In the genomic region with DNA sequence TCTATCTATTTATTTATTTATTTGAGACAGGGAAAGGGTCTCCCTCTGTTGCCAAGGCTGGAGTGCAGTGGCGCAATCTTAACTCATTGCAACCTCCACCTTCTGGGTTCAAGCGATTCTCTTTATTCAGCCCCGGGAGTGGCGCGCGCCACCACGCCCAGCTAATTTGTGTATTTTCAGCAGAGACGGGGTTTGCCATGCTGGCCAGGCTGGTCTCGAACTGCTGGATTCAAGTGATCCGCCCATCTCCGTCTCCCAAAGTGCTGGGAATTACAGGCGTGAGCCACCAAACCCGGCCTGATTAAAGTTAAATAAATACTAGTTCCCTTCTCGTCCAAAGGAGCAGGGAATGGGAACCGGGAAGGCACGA, we compare ENCODE assay signal across 8 cellular contexts. TPM values are rescaled to one million over a fixed set of nuclear protein-coding genes. Genes with fewer than 3 reads are reported as not detected.
DNase-seq lines count a peak whose midpoint lies in the region; ATAC-seq and TF ChIP-seq lines count a peak whose summit lies in the region.

No MANE protein-coding gene starts in this region.

- no peak overlapping the region for H2BK15ac ChIP-seq in mesenchymal stem cell (ENCODE audit: low read depth, poor library complexity, severe bottlenecking)

- H3K79me1 ChIP-seq in mesenchymal stem cell (replicated peaks; ENCODE audit: low read length, poor library complexity, severe bottlenecking) = no peaks in the 10 kb centered on the region

- H3K14ac ChIP-seq in mesenchymal stem cell (ENCODE audit: low read length in 2 of 2) = no peak overlapping the region

- DNase-seq in activated naive CD4-positive, alpha-beta T cell treated with anti-CD3 and anti-CD28 coated beads, Interleukin-2, amount 10 ng/mL, durations not matched to agents 7 days and 5 days = no peak
- no peak for DNase-seq in activated naive CD4-positive, alpha-beta T cell (lab: John Stamatoyannopoulos, UW)
- DNase-seq in mesenchymal stem cell (no peak), DMS53 treated with DMSO at 0.1 percent for 48 hours (lab: John Stamatoyannopoulos, UW; ENCODE audit: unreplicated experiment) (no peak)
- DNase-seq in stimulated activated CD4-positive, alpha-beta T cell treated with anti-CD3 and anti-CD28 coated beads, Interleukin-15, amount 100 ng/mL, for 24 hours = no peak

- peak overlapping the region in 1 of 2 experiments; percentile 69 for H2BK12ac ChIP-seq in mesenchymal stem cell (ENCODE audit: low read length in 2 of 2)

- H3K27ac ChIP-seq in mesenchymal stem cell (ENCODE audit: low read length, poor library complexity, severe bottlenecking) (peak overlapping the region; percentile 62), urinary bladder (ENCODE audit: low read depth) (peak overlapping the region; percentile 85)

- peaks cover 37% of the 10 kb centered on the region for H3K4me1 ChIP-seq in mesenchymal stem cell (ENCODE audit: control insufficient read depth, insufficient read depth, low read depth, low read length)
- no peaks in the 10 kb centered on the region for H3K4me1 ChIP-seq in urinary bladder (ENCODE audit: insufficient read depth)

- no peak for TF ChIP-seq CTCF in brain (conservative IDR thresholded peaks at IDR 0.05)

- no peaks in the 10 kb centered on the region for H3K9me3 ChIP-seq in mesenchymal stem cell (ENCODE audit: control insufficient read depth, low read length)

- H3K4me2 ChIP-seq in mesenchymal stem cell (ENCODE audit: low read length, poor library complexity, severe bottlenecking) = peak overlapping the region; percentile 85

- peak overlapping the region; percentile 93 for H4K8ac ChIP-seq in mesenchymal stem cell (ENCODE audit: low read length)

- H3K4me1 Mint-ChIP-seq in activated naive CD4-positive, alpha-beta T cell treated with anti-CD3 and anti-CD28 coated beads, Interleukin-2, amount 10 ng/mL, durations not matched to agents 7 days and 5 days = peaks cover 34% of the 10 kb centered on the region
- peaks cover 25% of the 10 kb centered on the region for H3K4me1 Mint-ChIP-seq in brain

- no peak overlapping the region for H3K4ac ChIP-seq in mesenchymal stem cell (ENCODE audit: low read depth in 1 of 2, low read length in 2 of 2)

- H3K27me3 Mint-ChIP-seq in activated naive CD4-positive, alpha-beta T cell treated with anti-CD3 and anti-CD28 coated beads, Interleukin-2, amount 10 ng/mL, durations not matched to agents 7 days and 5 days = peaks cover 24% of the 10 kb centered on the region
- peaks cover 37% of the 10 kb centered on the region for H3K27me3 Mint-ChIP-seq in brain

- peaks cover 7% of the 10 kb centered on the region for H3K36me3 Mint-ChIP-seq in activated naive CD4-positive, alpha-beta T cell treated with anti-CD3 and anti-CD28 coated beads, Interleukin-2, amount 10 ng/mL, durations not matched to agents 7 days and 5 days
- H3K36me3 Mint-ChIP-seq in brain = no peaks in the 10 kb centered on the region

- H3K4me3 ChIP-seq in mesenchymal stem cell (ENCODE audit: insufficient read depth in 1 of 2, low read depth in 1 of 2, low read length in 2 of 2) (peak overlapping the region; percentile 25 to 84), urinary bladder (ENCODE audit: low read depth, low read length) (no peak overlapping the region)

- ATAC-seq in HG02610 (IDR thresholded peaks at IDR 0.05; ENCODE audit: unreplicated experiment) = no peak

- peak overlapping the region; percentile 85 for H3K4me3 Mint-ChIP-seq in activated naive CD4-positive, alpha-beta T cell treated with anti-CD3 and anti-CD28 coated beads, Interleukin-2, amount 10 ng/mL, durations not matched to agents 7 days and 5 days
- H3K4me3 Mint-ChIP-seq in brain = peak overlapping the region; percentile 84 to 97 (median 95)

- peak overlapping the region in 1 of 2 experiments; percentile 89 for H3K23ac ChIP-seq in mesenchymal stem cell (ENCODE audit: low read length in 2 of 2)

- CTCF ChIA-PET in activated naive CD4-positive, alpha-beta T cell treated with anti-CD3 and anti-CD28 coated beads, Interleukin-2, amount 10 ng/mL, durations not matched to agents 7 days and 5 days (lab: Charles Lee) = interaction anchor here (0.6 to 2.6 kb wide), 6 partner anchors 9 to 123 kb away, joined by 3 to 14 read pairs (median 4); no protein-coding TSS in a partner anchor

- no peak overlapping the region for H4K91ac ChIP-seq in mesenchymal stem cell (ENCODE audit: low read length)

- 18% methylated on average over 16 of the region's 16 CpGs for WGBS in mesenchymal stem cell
- 28% methylated on average over 16 of the region's 16 CpGs for whole genome bisulfite sequencing in urinary bladder

- H3K9me3 Mint-ChIP-seq in activated naive CD4-positive, alpha-beta T cell treated with anti-CD3 and anti-CD28 coated beads, Interleukin-2, amount 10 ng/mL, durations not matched to agents 7 days and 5 days = no peaks in the 10 kb centered on the region
- H3K9me3 Mint-ChIP-seq in brain = peaks cover 0 to 3% (median 0%) of the 10 kb centered on the region in 5 experiments

- peak overlapping the region in 1 of 2 experiments; percentile 72 for H3K18ac ChIP-seq in mesenchymal stem cell (ENCODE audit: low read depth in 1 of 2, low read length in 2 of 2)

- H2AFZ ChIP-seq in mesenchymal stem cell (ENCODE audit: low read depth, low read length) = peak overlapping the region; percentile 65

- no peaks in the 10 kb centered on the region for H3K27me3 ChIP-seq in mesenchymal stem cell (ENCODE audit: control insufficient read depth in 1 of 2, insufficient read depth in 1 of 2, low read length in 2 of 2)

- H3K36me3 ChIP-seq in mesenchymal stem cell (ENCODE audit: control insufficient read depth in 1 of 2, insufficient read depth in 2 of 2, low read depth in 1 of 2, low read length in 2 of 2) (no peaks in the 10 kb centered on the region), urinary bladder (ENCODE audit: insufficient read depth) (no peaks in the 10 kb centered on the region)

- no peak overlapping the region for H2AK5ac ChIP-seq in mesenchymal stem cell (ENCODE audit: low read length, severe bottlenecking)

- H3K27ac Mint-ChIP-seq in activated naive CD4-positive, alpha-beta T cell treated with anti-CD3 and anti-CD28 coated beads, Interleukin-2, amount 10 ng/mL, durations not matched to agents 7 days and 5 days = peak overlapping the region; percentile 97
- H3K27ac Mint-ChIP-seq in brain = peak overlapping the region; percentile 83 to 100 (median 96)

- H2BK5ac ChIP-seq in mesenchymal stem cell (ENCODE audit: low read depth, low read length, poor library complexity, severe bottlenecking) = no peak overlapping the region

- peak overlapping the region; percentile 93 for H3K9ac ChIP-seq in mesenchymal stem cell (ENCODE audit: low read length)

- peak overlapping the region; percentile 39 for H2BK120ac ChIP-seq in mesenchymal stem cell (ENCODE audit: low read depth, low read length)

RNA-seq across cellular contexts. Expression of gene CTDSP1, which starts 4.2 kb away (rescaled TPM):
- polyA plus RNA-seq in brain (ENCODE audit: insufficient read depth, low read depth, low replicate concordance) (44.4 TPM), urinary bladder (179 TPM)
- polyA plus RNA-seq in mesenchymal stem cell (2013, experiment 1 of 2) = 65.2 TPM
- 63.8 TPM for polyA plus RNA-seq in mesenchymal stem cell (2013, experiment 2 of 2)
- 66.2 TPM for total RNA-seq in urinary bladder

RNA-seq across cellular contexts. Expression of gene SLC11A1, which starts 13.4 kb away (rescaled TPM):
- 1.7 TPM for polyA plus RNA-seq in brain (ENCODE audit: insufficient read depth, low read depth, low replicate concordance)
- polyA plus RNA-seq in mesenchymal stem cell (2013, experiment 1 of 2) = 0.10 TPM
- polyA plus RNA-seq in mesenchymal stem cell (2013, experiment 2 of 2) = 0.10 TPM
- 1.7 TPM for total RNA-seq in urinary bladder
- polyA plus RNA-seq in urinary bladder = 19.7 TPM

RNA-seq across cellular contexts. Expression of gene VIL1, which starts 23.5 kb away (rescaled TPM):
- not detected for polyA plus RNA-seq in brain (ENCODE audit: insufficient read depth, low read depth, low replicate concordance)
- not detected for polyA plus RNA-seq in mesenchymal stem cell (2013, experiment 1 of 2)
- polyA plus RNA-seq in mesenchymal stem cell (2013, experiment 2 of 2) = under 0.01 TPM
- total RNA-seq in urinary bladder = not detected
- 0.08 TPM for polyA plus RNA-seq in urinary bladder

RNA-seq across cellular contexts. Expression of gene CATIP, which starts 38.8 kb away (rescaled TPM):
- polyA plus RNA-seq in brain (ENCODE audit: insufficient read depth, low read depth, low replicate concordance) = not detected
- not detected for polyA plus RNA-seq in mesenchymal stem cell (2013, experiment 1 of 2)
- not detected for polyA plus RNA-seq in mesenchymal stem cell (2013, experiment 2 of 2)
- total RNA-seq in urinary bladder = not detected
- not detected for polyA plus RNA-seq in urinary bladder
